ENCODE assay signal across 8 cellular contexts in genomic region chr11:116454020-116454645, GRCh38.
DNase-seq lines count a peak whose midpoint lies in the region; ATAC-seq and TF ChIP-seq lines count a peak whose summit lies in the region.

No MANE protein-coding gene starts in this region.

- TF ChIP-seq POLR2A in right lobe of liver (IDR thresholded peaks at IDR 0.05) (no peak), vagina (IDR thresholded peaks at IDR 0.05) (no peak)

- no peaks in the 10 kb centered on the region for H3K9me3 ChIP-seq in mammary epithelial cell (replicated peaks; ENCODE audit: insufficient read depth, low read length)
- H3K9me3 ChIP-seq in right lobe of liver, result no peaks in the 10 kb centered on the region
- no peaks in the 10 kb centered on the region for H3K9me3 ChIP-seq in upper lobe of right lung
- no peaks in the 10 kb centered on the region for H3K9me3 ChIP-seq in vagina

- H3K4me2 ChIP-seq in mammary epithelial cell (ENCODE audit: insufficient read depth, low read depth, low read length), result no peak overlapping the region

- H3K4me1 ChIP-seq in mammary epithelial cell (ENCODE audit: insufficient read depth, low read length) (no peaks in the 10 kb centered on the region), right lobe of liver (no peaks in the 10 kb centered on the region), upper lobe of right lung (no peaks in the 10 kb centered on the region), vagina (no peaks in the 10 kb centered on the region)

- 41% methylated on average over 9 of the region's 9 CpGs for WGBS in mammary epithelial cell (ENCODE audit: low coverage, missing lambda C conversion rate)
- 50% methylated on average over 5 of the region's 9 CpGs for WGBS in right lobe of liver (ENCODE audit: insufficient coverage, low coverage, low lambda C conversion rate, missing lambda C conversion rate)

- in situ Hi-C loops in GM13976 (cut with MboI; ENCODE audit: low sequenced_read_pairs, unreplicated experiment) (no loop called here), mammary epithelial cell (cut with MboI; ENCODE audit: low sequenced_read_pairs in 2 of 2) (loop anchor here in 1 of 2 donors (25.0 kb wide), 1 partner anchor 183 kb away; no protein-coding TSS in a partner anchor)

- H3K27me3 ChIP-seq in mammary epithelial cell (ENCODE audit: insufficient read depth, low read length), result no peaks in the 10 kb centered on the region
- H3K27me3 ChIP-seq in right lobe of liver, result no peaks in the 10 kb centered on the region
- no peaks in the 10 kb centered on the region for H3K27me3 ChIP-seq in upper lobe of right lung
- no peaks in the 10 kb centered on the region for H3K27me3 ChIP-seq in vagina

- no peaks in the 10 kb centered on the region for H3K27me3 Mint-ChIP-seq in activated T-helper 1 cell treated with anti-CD3 and anti-CD28 coated beads, Interleukin-12 subunit alpha, Interleukin-12 subunit beta, Interleukin-2, Interleukin-4 antibody, amounts not matched to agents 30 ng/mL and 10 ng/mL and 1 ng/mL, durations not matched to agents 14 hours and 24 hours and 36 hours (ENCODE audit: insufficient read depth)

- no peaks in the 10 kb centered on the region for H3K9me3 Mint-ChIP-seq in activated T-helper 1 cell treated with anti-CD3 and anti-CD28 coated beads, Interleukin-12 subunit alpha, Interleukin-12 subunit beta, Interleukin-2, Interleukin-4 antibody, amounts not matched to agents 30 ng/mL and 10 ng/mL and 1 ng/mL, durations not matched to agents 14 hours and 24 hours and 36 hours

- H2AFZ ChIP-seq in mammary epithelial cell (ENCODE audit: low read depth, low read length), result no peak overlapping the region

- dilution Hi-C loops in mammary epithelial cell (cut with HindIII; ENCODE audit: low sequenced_read_pairs), result no loop called here

- H3K79me2 ChIP-seq in mammary epithelial cell (ENCODE audit: insufficient read depth, low read length), result no peaks in the 10 kb centered on the region

- no peaks in the 10 kb centered on the region for H3K4me1 Mint-ChIP-seq in activated T-helper 1 cell treated with anti-CD3 and anti-CD28 coated beads, Interleukin-12 subunit alpha, Interleukin-12 subunit beta, Interleukin-2, Interleukin-4 antibody, amounts not matched to agents 30 ng/mL and 10 ng/mL and 1 ng/mL, durations not matched to agents 14 hours and 24 hours and 36 hours (ENCODE audit: low read depth)

- H3K27ac ChIP-seq in mammary epithelial cell (ENCODE audit: insufficient read depth, low read depth, low read length) (no peak overlapping the region), right lobe of liver (no peak overlapping the region), upper lobe of right lung (no peak overlapping the region), vagina (no peak overlapping the region)

- no peak overlapping the region for H3K4me3 ChIP-seq in mammary epithelial cell (replicated peaks in 1 of 3; ENCODE audit: insufficient read depth in 1 of 3, low read depth in 2 of 3, low read length in 3 of 3)
- no peak overlapping the region for H3K4me3 ChIP-seq in right lobe of liver
- H3K4me3 ChIP-seq in upper lobe of right lung, result no peak overlapping the region
- H3K4me3 ChIP-seq in vagina, result no peak overlapping the region

- H3K36me3 Mint-ChIP-seq in activated T-helper 1 cell treated with anti-CD3 and anti-CD28 coated beads, Interleukin-12 subunit alpha, Interleukin-12 subunit beta, Interleukin-2, Interleukin-4 antibody, amounts not matched to agents 30 ng/mL and 10 ng/mL and 1 ng/mL, durations not matched to agents 14 hours and 24 hours and 36 hours (ENCODE audit: low read depth), result no peaks in the 10 kb centered on the region

- peak; percentile 18 for TF ChIP-seq CTCF in GM13976 (IDR thresholded peaks at IDR 0.05; ENCODE audit: borderline replicate concordance, control extremely low read depth, extremely low read depth, insufficient read depth, missing control alignments)
- TF ChIP-seq CTCF in mammary epithelial cell (conservative IDR thresholded peaks at IDR 0.05 in 1 of 2, IDR thresholded peaks at IDR 0.05 in 1 of 2; ENCODE audit: extremely low read depth in 1 of 2, insufficient read depth in 1 of 2, low read depth in 1 of 2, low read length in 2 of 2), result peak; percentile 64 to 79
- peak; percentile 54 to 67 (median 58) for TF ChIP-seq CTCF in right lobe of liver (IDR thresholded peaks at IDR 0.05)
- peak; percentile 55 for TF ChIP-seq CTCF in upper lobe of right lung (IDR thresholded peaks at IDR 0.05)
- peak in 1 of 3 experiments; percentile 26 for TF ChIP-seq CTCF in vagina (IDR thresholded peaks at IDR 0.05)

- CTCF ChIA-PET in mammary epithelial cell (lab: Charles Lee; ENCODE audit: low non-redundant PET), result interaction anchor here (0.5 to 0.7 kb wide), 5 partner anchors 45 to 172 kb away, joined by 3 to 5 read pairs (median 3); no protein-coding TSS in a partner anchor

- BruUV-seq in mammary epithelial cell (replicated peaks; lab: Mats Ljungman, UMichigan), result no TSS peak

- no peaks in the 10 kb centered on the region for H4K20me1 ChIP-seq in mammary epithelial cell (ENCODE audit: insufficient read depth, low read length)

- intact Hi-C loops in mammary epithelial cell (cut with micrococcal nuclease), result loop anchor here (1.0 to 10.0 kb wide), 4 partner anchors 45 to 651 kb away; no protein-coding TSS in a partner anchor
- intact Hi-C loops in right lobe of liver (cut with DNase I), result no loop called here
- intact Hi-C loops in upper lobe of right lung (cut with DNase I), result no loop called here
- intact Hi-C loops in vagina (cut with DNase I), result no loop called here
- intact Hi-C loops in activated T-helper 1 cell treated with anti-CD3 and anti-CD28 coated beads, Interleukin-12 subunit alpha, Interleukin-12 subunit beta, Interleukin-2, Interleukin-4 antibody, amounts not matched to agents 30 ng/mL and 10 ng/mL and 1 ng/mL, durations not matched to agents 14 hours and 24 hours and 36 hours (cut with micrococcal nuclease), result loop anchor here (1.0 kb wide), 2 partner anchors 45 to 237 kb away; no protein-coding TSS in a partner anchor

- DNase-seq in Ammon's horn (ENCODE audit: low spot score) (peak; percentile 63), GM13976 (ENCODE audit: low spot score) (peak; percentile 52), NCI-H526 treated with DMSO at 0.1 percent for 48 hours (lab: John Stamatoyannopoulos, UW) (peak; percentile 73), mammary epithelial cell (peak; percentile 17), right lobe of liver (peak in 2 of 3 donors; percentile 41 to 62), upper lobe of right lung (no peak), vagina (ENCODE audit: extremely low spot score in 2 of 2) (no peak)
- no peak for DNase-seq in activated T-helper 1 cell treated with anti-CD3 and anti-CD28 coated beads, Interleukin-12 subunit alpha, Interleukin-12 subunit beta, Interleukin-2, Interleukin-4 antibody, amounts not matched to agents 30 ng/mL and 10 ng/mL and 1 ng/mL, durations not matched to agents 14 hours and 24 hours and 36 hours (ENCODE audit: low spot score)

- no peak overlapping the region for H3K27ac Mint-ChIP-seq in activated T-helper 1 cell treated with anti-CD3 and anti-CD28 coated beads, Interleukin-12 subunit alpha, Interleukin-12 subunit beta, Interleukin-2, Interleukin-4 antibody, amounts not matched to agents 30 ng/mL and 10 ng/mL and 1 ng/mL, durations not matched to agents 14 hours and 24 hours and 36 hours

- peak; percentile 80 to 87 (median 83) for ATAC-seq in right lobe of liver
- ATAC-seq in upper lobe of right lung, result peak; percentile 74

- H3K36me3 ChIP-seq in mammary epithelial cell (ENCODE audit: insufficient read depth, low read length) (no peaks in the 10 kb centered on the region), right lobe of liver (no peaks in the 10 kb centered on the region), upper lobe of right lung (no peaks in the 10 kb centered on the region), vagina (no peaks in the 10 kb centered on the region)

- H3K9ac ChIP-seq in mammary epithelial cell (ENCODE audit: insufficient read depth, low read length), result no peak overlapping the region

- no peak overlapping the region for H3K4me3 Mint-ChIP-seq in activated T-helper 1 cell treated with anti-CD3 and anti-CD28 coated beads, Interleukin-12 subunit alpha, Interleukin-12 subunit beta, Interleukin-2, Interleukin-4 antibody, amounts not matched to agents 30 ng/mL and 10 ng/mL and 1 ng/mL, durations not matched to agents 14 hours and 24 hours and 36 hours

Comparison
In these comparisons a context has a peak if more than half of its experiments do, and no peak if none do; other contexts are left out.
1. DNase-seq: peak in Ammon's horn (single experiment), GM13976 (single experiment), NCI-H526 treated with DMSO at 0.1 percent for 48 hours (single experiment), mammary epithelial cell (single experiment) and right lobe of liver (2 of 3); none in upper lobe of right lung (single experiment), vagina (0 of 2) and activated T-helper 1 cell treated with anti-CD3 and anti-CD28 coated beads, Interleukin-12 subunit alpha, Interleukin-12 subunit beta, Interleukin-2, Interleukin-4 antibody, amounts not matched to agents 30 ng/mL and 10 ng/mL and 1 ng/mL, durations not matched to agents 14 hours and 24 hours and 36 hours (single experiment).
2. intact Hi-C loops: an anchor here in mammary epithelial cell (1.0 to 10.0 kb wide) and activated T-helper 1 cell treated with anti-CD3 and anti-CD28 coated beads, Interleukin-12 subunit alpha, Interleukin-12 subunit beta, Interleukin-2, Interleukin-4 antibody, amounts not matched to agents 30 ng/mL and 10 ng/mL and 1 ng/mL, durations not matched to agents 14 hours and 24 hours and 36 hours (1.0 kb wide); none called in right lobe of liver, upper lobe of right lung and vagina.